15 cellular contexts compared by ENCODE assay signal in the genomic region with DNA sequence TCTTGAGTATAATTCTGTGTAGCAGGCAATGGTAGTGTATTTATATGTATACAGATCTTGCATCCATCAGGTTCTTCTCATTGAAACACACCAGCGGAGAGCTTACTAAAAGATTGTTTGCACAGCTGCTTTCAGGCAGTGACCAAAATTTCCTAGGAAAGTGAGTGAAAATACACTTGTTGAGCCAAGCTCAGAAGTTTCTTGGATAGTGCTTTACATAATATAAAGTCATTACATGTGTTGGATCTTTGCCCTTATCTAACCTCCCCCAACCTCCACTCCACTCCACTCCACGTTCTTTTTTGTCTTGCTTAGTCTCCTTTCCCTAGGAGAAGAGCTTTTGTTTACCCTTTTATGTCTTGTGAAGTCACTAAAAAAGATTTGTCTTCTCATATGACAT.
"Had no signal": no experiment of that assay in that cellular context is flagged by ENCODE, and none has a peak within 500 bp of the region (broad histone marks: within the 10 kb centered on the region; RNA-seq: fewer than 3 reads in every experiment).

No MANE protein-coding gene starts in this region.

- H3K9me3 Mint-ChIP-seq: endodermal cell, neural crest cell had no signal

- H3K27ac Mint-ChIP-seq: endodermal cell had no signal

- H3K4me3 ChIP-seq: adrenal gland, breast epithelium, ovary, stomach, thoracic aorta had no signal

- H3K27ac ChIP-seq: adrenal gland, breast epithelium, ovary, stomach, thoracic aorta had no signal

- DNase-seq: activated naive CD4-positive, alpha-beta T cell treated with anti-CD3 and anti-CD28 coated beads, Interleukin-2, amount 50 U/mL, for 16 hours; adrenal gland; dermis blood vessel endothelial cell; endodermal cell; erythroblast; hypothalamus; kidney glomerular epithelial cell; ovary; retina; stimulated activated CD4-positive, alpha-beta T cell treated with anti-CD3 and anti-CD28 coated beads, Interleukin-15, amount 100 ng/mL, for 24 hours; stimulated activated CD4-positive, alpha-beta T cell treated with anti-CD3 and anti-CD28 coated beads, Interleukin-4, amount 100 ng/mL, for 4 hours; stomach had no signal

- H3K4me3 Mint-ChIP-seq: endodermal cell, neural crest cell had no signal

- H3K27me3 ChIP-seq: adrenal gland, ovary, stomach had no signal

- H3K4me1 ChIP-seq: adrenal gland, breast epithelium, stomach had no signal

- H3K9me3 ChIP-seq: adrenal gland, breast epithelium, ovary, stomach, thoracic aorta had no signal

- H3K36me3 ChIP-seq: adrenal gland, breast epithelium, ovary, stomach, thoracic aorta had no signal
